Comparison of ENCODE assay signal across 8 cellular contexts in genomic region chr3:196082471-196082971, GRCh38. TPM values are rescaled to one million over a fixed set of nuclear protein-coding genes. Genes with fewer than 3 reads are reported as not detected.
DNase-seq lines count a peak whose midpoint lies in the region; ATAC-seq and TF ChIP-seq lines count a peak whose summit lies in the region.

No MANE protein-coding gene starts in this region.

- H2BK15ac ChIP-seq in mesendoderm (replicated peaks; ENCODE audit: low read depth) = no peak overlapping the region

- H3K27me3 Mint-ChIP-seq in CD4-positive, alpha-beta T cell = no peaks in the 10 kb centered on the region

- no peak for TF ChIP-seq CTCF in CD4-positive, alpha-beta T cell (IDR thresholded peaks at IDR 0.05)
- TF ChIP-seq CTCF in body of pancreas (IDR thresholded peaks at IDR 0.05) = no peak

- DNase-seq in CD4-positive, alpha-beta T cell = no peak
- DNase-seq in body of pancreas (no peak), mesendoderm (no peak), aorta (no peak), iPS-NIHi7 (ENCODE audit: extremely low spot score) (no peak), GF-D8 (lab: John Stamatoyannopoulos, UW) (no peak)

- no peak overlapping the region for H4K5ac ChIP-seq in mesendoderm (ENCODE audit: low read length)

- H3K36me3 ChIP-seq in HUES48 (ENCODE audit: control insufficient read depth, insufficient read depth, low read length) (no peaks in the 10 kb centered on the region), body of pancreas (replicated peaks in 1 of 2; ENCODE audit: insufficient read depth in 1 of 2, low read depth in 2 of 2) (no peaks in the 10 kb centered on the region), mesendoderm (ENCODE audit: control insufficient read depth, insufficient read depth, low read length) (no peaks in the 10 kb centered on the region), aorta (ENCODE audit: control insufficient read depth in 1 of 2, insufficient read depth in 2 of 2, low read length in 1 of 2) (no peaks in the 10 kb centered on the region)

- no peaks in the 10 kb centered on the region for H3K9me3 Mint-ChIP-seq in CD4-positive, alpha-beta T cell

- H3K4ac ChIP-seq in mesendoderm (ENCODE audit: low read depth, low read length) = no peak overlapping the region

- peaks cover 5% of the 10 kb centered on the region for H3K79me1 ChIP-seq in mesendoderm (ENCODE audit: low read length)

- H2AK5ac ChIP-seq in mesendoderm (ENCODE audit: low read length) = no peak overlapping the region

- H2BK5ac ChIP-seq in mesendoderm (ENCODE audit: low read length) = no peak overlapping the region

- H3K4me3 ChIP-seq in HUES48 (ENCODE audit: low read depth, low read length) = peak overlapping the region; percentile 93
- H3K4me3 ChIP-seq in body of pancreas = peak overlapping the region in 1 of 2 donors; percentile 63
- no peak overlapping the region for H3K4me3 ChIP-seq in mesendoderm (ENCODE audit: low read length)
- peak overlapping the region; percentile 5 to 71 for H3K4me3 ChIP-seq in aorta (ENCODE audit: low read length in 2 of 2)

- H3K56ac ChIP-seq in mesendoderm (ENCODE audit: low read length) = peak overlapping the region; percentile 87

- H3K9ac ChIP-seq in HUES48 (ENCODE audit: low read depth, low read length) (no peak overlapping the region; the same call in 1 of the 2 replicates), mesendoderm (ENCODE audit: low read length) (peak overlapping the region; percentile 55)

- no peak overlapping the region for H3K18ac ChIP-seq in mesendoderm (ENCODE audit: low read length)

- H3K4me1 Mint-ChIP-seq in CD4-positive, alpha-beta T cell (ENCODE audit: low read depth) = peaks cover 43% of the 10 kb centered on the region

- H3K23ac ChIP-seq in mesendoderm (ENCODE audit: low read length) = no peak overlapping the region

- H3K27ac Mint-ChIP-seq in CD4-positive, alpha-beta T cell = peak overlapping the region; percentile 89

- H3K9me3 ChIP-seq in CD4-positive, alpha-beta T cell (ENCODE audit: control insufficient read depth, low read length) = no peaks in the 10 kb centered on the region
- no peaks in the 10 kb centered on the region for H3K9me3 ChIP-seq in HUES48 (ENCODE audit: control insufficient read depth, insufficient read depth, low read length)
- H3K9me3 ChIP-seq in body of pancreas = no peaks in the 10 kb centered on the region
- H3K9me3 ChIP-seq in aorta (ENCODE audit: control insufficient read depth, low read length) = no peaks in the 10 kb centered on the region

- peak overlapping the region; percentile 91 for H3K4me3 Mint-ChIP-seq in CD4-positive, alpha-beta T cell

- intact Hi-C loops in CD4-positive, alpha-beta T cell (cut with DNase I, micrococcal nuclease) = loop anchor here (1.0 to 5.0 kb wide), 3 partner anchors 97 to 655 kb away; partner anchors contain the start of genes PAK2 (in 1 of the 2) and TNK2 (in 1 of the 2)
- intact Hi-C loops in body of pancreas (cut with DNase I) (no loop called here), aorta (cut with DNase I) (no loop called here)

- H3K27ac ChIP-seq in CD4-positive, alpha-beta T cell (ENCODE audit: low read depth, low read length) = peak overlapping the region; percentile 95
- H3K27ac ChIP-seq in HUES48 (ENCODE audit: low read depth, low read length) = peak overlapping the region; percentile 90
- peak overlapping the region; percentile 94 to 98 (median 97) for H3K27ac ChIP-seq in body of pancreas
- no peak overlapping the region for H3K27ac ChIP-seq in mesendoderm (ENCODE audit: low read depth, low read length)
- H3K27ac ChIP-seq in aorta (ENCODE audit: low read depth in 1 of 2, low read length in 2 of 2) = peak overlapping the region in 1 of 2 donors; percentile 19

- TF ChIP-seq POLR2A in body of pancreas (IDR thresholded peaks at IDR 0.05) = no peak

- CTCF ChIA-PET in CD4-positive, alpha-beta T cell (lab: Charles Lee) = no interaction called here

- H4K8ac ChIP-seq in mesendoderm (ENCODE audit: low read depth, low read length) = no peak overlapping the region

- H3K4me2 ChIP-seq in mesendoderm (ENCODE audit: low read length) = peak overlapping the region; percentile 47

- H3K36me3 Mint-ChIP-seq in CD4-positive, alpha-beta T cell (ENCODE audit: low read depth) = peaks cover 15% of the 10 kb centered on the region

- H2BK120ac ChIP-seq in mesendoderm (ENCODE audit: low read depth, low read length) = no peak overlapping the region

- POLR2A ChIA-PET in CD4-positive, alpha-beta T cell (lab: Charles Lee) = interaction anchor here (0.6 to 3.7 kb wide), 2 partner anchors 97 to 98 kb away, joined by 3 to 27 read pairs; no protein-coding TSS in a partner anchor

- H3K79me2 ChIP-seq in mesendoderm (ENCODE audit: control insufficient read depth, insufficient read depth, low read length) = peaks cover 35% of the 10 kb centered on the region

- WGBS in body of pancreas, 2 donors = 7 to 9% methylated on average over 7 of the region's 7 CpGs
- no CpG with 5 or more reads among the region's 7 CpGs for WGBS in mesendoderm (ENCODE audit: extremely low coverage, insufficient coverage, low lambda C conversion rate)
- WGBS in aorta, 2 donors = 65 to 67% methylated on average over 7 of the region's 7 CpGs

- no peak for ATAC-seq in CD4-positive, alpha-beta T cell (ENCODE audit: poor library complexity)
- peak; percentile 5 for ATAC-seq in body of pancreas
- no peak for ATAC-seq in aorta (ENCODE audit: low FRiP score)
- ATAC-seq in GM21526 (IDR thresholded peaks at IDR 0.05; ENCODE audit: low FRiP score, unreplicated experiment) = no peak

- peaks cover 9% of the 10 kb centered on the region; the same call in 1 of the 2 replicates for H3K4me1 ChIP-seq in HUES48 (ENCODE audit: control insufficient read depth, insufficient read depth, low read length)
- H3K4me1 ChIP-seq in body of pancreas = peaks cover 26% of the 10 kb centered on the region
- peaks cover 4% of the 10 kb centered on the region for H3K4me1 ChIP-seq in mesendoderm (ENCODE audit: control insufficient read depth, low read depth, low read length)
- no peaks in the 10 kb centered on the region for H3K4me1 ChIP-seq in aorta (ENCODE audit: control insufficient read depth in 1 of 2, insufficient read depth in 2 of 2, low read length in 2 of 2)

- H3K27me3 ChIP-seq in CD4-positive, alpha-beta T cell (ENCODE audit: control insufficient read depth, insufficient read depth, low read length) = no peaks in the 10 kb centered on the region
- H3K27me3 ChIP-seq in HUES48 (ENCODE audit: control insufficient read depth, insufficient read depth, low read length) (no peaks in the 10 kb centered on the region), body of pancreas (no peaks in the 10 kb centered on the region), mesendoderm (ENCODE audit: insufficient read depth, low read length, poor library complexity) (no peaks in the 10 kb centered on the region), aorta (ENCODE audit: control insufficient read depth in 1 of 2, insufficient read depth in 2 of 2, low read length in 1 of 2) (no peaks in the 10 kb centered on the region)

RNA-seq across cellular contexts. Expression of gene TFRC, which starts 0.6 kb away (rescaled TPM):
- total RNA-seq in CD4-positive, alpha-beta T cell = 100 to 1,000 TPM; 154 to 159 TPM
- total RNA-seq in body of pancreas (10 to 100 TPM; 23.6 to 51.7 TPM), aorta (100 to 1,000 TPM in 1 of 2 donors, 10 to 100 TPM in 1; 81.8 to 141 TPM)
- polyA plus RNA-seq in mesendoderm (2013, experiment 1 of 2) = 31.8 TPM
- 29.9 TPM for polyA plus RNA-seq in mesendoderm (2013, experiment 2 of 2)
- polyA plus RNA-seq in aorta = 10 to 100 TPM; 19.5 to 23.7 TPM

Comparison
In these comparisons a context has a peak if more than half of its experiments do, and no peak if none do; other contexts are left out.
1. intact Hi-C loops: an anchor here in CD4-positive, alpha-beta T cell (1.0 to 5.0 kb wide); none called in body of pancreas and aorta.